15 cellular contexts compared by ENCODE assay signal in the genomic region with DNA sequence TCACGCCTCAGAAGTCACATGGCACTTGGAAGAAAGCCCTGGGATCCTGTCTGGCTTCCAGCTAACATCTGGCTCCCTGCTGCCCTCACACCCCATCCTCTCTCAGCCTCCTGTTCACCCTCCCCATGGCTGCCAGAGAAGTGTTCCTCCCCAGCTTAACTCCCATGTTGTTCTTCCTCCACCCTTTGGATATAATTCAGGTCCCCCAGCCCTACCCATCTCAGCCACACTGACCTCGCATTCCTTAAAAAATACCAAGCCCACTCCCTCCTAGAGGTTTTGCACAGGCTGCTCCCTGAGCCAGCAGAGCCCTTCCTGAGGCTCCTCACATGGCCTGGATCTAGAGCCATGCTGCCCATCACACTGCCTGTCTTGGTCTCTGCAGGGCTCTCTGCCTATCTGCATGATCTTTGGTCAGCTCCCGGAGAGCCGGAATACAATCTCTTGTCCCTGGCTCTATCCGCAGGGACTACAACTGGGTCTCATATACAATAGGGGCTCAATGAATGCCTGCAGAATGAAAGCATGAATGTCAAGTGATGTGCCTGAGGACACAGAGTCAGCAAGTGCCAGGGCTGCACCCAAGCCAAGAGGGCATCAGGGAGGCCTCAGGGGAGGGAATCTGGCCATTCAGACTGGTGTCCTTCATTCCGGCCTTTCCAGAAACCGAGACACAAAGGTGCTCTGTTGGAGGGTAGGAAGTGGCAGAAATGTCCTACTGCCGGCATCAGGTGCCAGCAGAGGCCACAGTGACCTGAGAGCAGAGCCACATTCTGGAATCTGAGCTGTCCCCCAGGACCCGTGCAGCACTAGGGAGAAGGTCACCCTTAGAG. TPM values are rescaled to one million over a fixed set of nuclear protein-coding genes. Genes with fewer than 3 reads are reported as not detected.
DNase-seq lines count a peak whose midpoint lies in the region; ATAC-seq lines count a peak whose summit lies in the region.
"Had no signal": no experiment of that assay in that cellular context is flagged by ENCODE, and none has a peak within 500 bp of the region (broad histone marks: within the 10 kb centered on the region; RNA-seq: fewer than 3 reads in every experiment).

No MANE protein-coding gene starts in this region.

- intact Hi-C loops in Right ventricle myocardium inferior (cut with DNase I) (no loop called here), cardiac septum (cut with DNase I) (loop anchor here (5.0 kb wide), 1 partner anchor 88 kb away; a partner anchor contains a TSS)

- WGBS in mesenchymal stem cell, result 79% methylated on average over 9 of the region's 9 CpGs
- WGBS in GM23248 (ENCODE audit: low coverage in 1 of 2, low lambda C conversion rate in 2 of 2, missing lambda C conversion rate in 2 of 2), 2 experiments, result 68 to 70% methylated on average over 9 of the region's 9 CpGs

- H3K9me2 ChIP-seq in GM23248 (ENCODE audit: insufficient read depth), result no peaks in the 10 kb centered on the region

- H3K4ac ChIP-seq in mesenchymal stem cell (ENCODE audit: low read depth in 1 of 2, low read length in 2 of 2), result no peak overlapping the region

- no peak overlapping the region for H2BK12ac ChIP-seq in mesenchymal stem cell (ENCODE audit: low read length in 2 of 2)

- H3K9me3 ChIP-seq in mesenchymal stem cell (ENCODE audit: control insufficient read depth, low read length), result no peaks in the 10 kb centered on the region
- H3K9me3 ChIP-seq in GM23248 (ENCODE audit: low read depth), result no peaks in the 10 kb centered on the region

- H4K20me1 ChIP-seq in GM23248 (ENCODE audit: insufficient read depth), result no peaks in the 10 kb centered on the region

- H4K8ac ChIP-seq in mesenchymal stem cell (ENCODE audit: low read length), result no peak overlapping the region

- H3K4me1 ChIP-seq in mesenchymal stem cell (ENCODE audit: control insufficient read depth, insufficient read depth, low read depth, low read length) (peaks cover 8% of the 10 kb centered on the region), GM23248 (ENCODE audit: insufficient read depth) (no peaks in the 10 kb centered on the region)

- H2BK15ac ChIP-seq in mesenchymal stem cell (ENCODE audit: low read depth, poor library complexity, severe bottlenecking), result no peak overlapping the region

- no peak overlapping the region for H2AK5ac ChIP-seq in mesenchymal stem cell (ENCODE audit: low read length, severe bottlenecking)

- H4K91ac ChIP-seq in mesenchymal stem cell (ENCODE audit: low read length), result peak overlapping the region; percentile 56

- no peaks in the 10 kb centered on the region for H3K79me1 ChIP-seq in mesenchymal stem cell (replicated peaks; ENCODE audit: low read length, poor library complexity, severe bottlenecking)

- H3K14ac ChIP-seq in mesenchymal stem cell (ENCODE audit: low read length in 2 of 2), result no peak overlapping the region

- H2AFZ ChIP-seq in mesenchymal stem cell (ENCODE audit: low read depth, low read length) (no peak overlapping the region), GM23248 (no peak overlapping the region)

- H3K27me3 ChIP-seq in mesenchymal stem cell (ENCODE audit: control insufficient read depth in 1 of 2, insufficient read depth in 1 of 2, low read length in 2 of 2) (no peaks in the 10 kb centered on the region), GM23248 (replicated peaks; ENCODE audit: insufficient read depth) (no peaks in the 10 kb centered on the region)

- H3K4me3 ChIP-seq in mesenchymal stem cell (ENCODE audit: insufficient read depth in 1 of 2, low read depth in 1 of 2, low read length in 2 of 2) (no peak overlapping the region), GM23248 (no peak overlapping the region)

- H3K18ac ChIP-seq in mesenchymal stem cell (ENCODE audit: low read depth in 1 of 2, low read length in 2 of 2), result peak overlapping the region in 1 of 2 experiments; percentile 2

- H3K27ac ChIP-seq in mesenchymal stem cell (ENCODE audit: low read length, poor library complexity, severe bottlenecking) (no peak overlapping the region), GM23248 (no peak overlapping the region)

- H2BK120ac ChIP-seq in mesenchymal stem cell (ENCODE audit: low read depth, low read length), result no peak overlapping the region

- H3K23ac ChIP-seq in mesenchymal stem cell (ENCODE audit: low read length in 2 of 2), result no peak overlapping the region

- H3K9ac ChIP-seq in mesenchymal stem cell (ENCODE audit: low read length), result no peak overlapping the region
- no peak overlapping the region for H3K9ac ChIP-seq in GM23248

- H3K4me2 ChIP-seq in mesenchymal stem cell (ENCODE audit: low read length, poor library complexity, severe bottlenecking) (no peak overlapping the region), GM23248 (ENCODE audit: unreplicated experiment) (no peak overlapping the region)

- in situ Hi-C loops in GM23248 (cut with MboI), result no loop called here

- H3F3A ChIP-seq in GM23248 (ENCODE audit: insufficient read depth), result no peaks in the 10 kb centered on the region

- no peaks in the 10 kb centered on the region for H3K36me3 ChIP-seq in mesenchymal stem cell (ENCODE audit: control insufficient read depth in 1 of 2, insufficient read depth in 2 of 2, low read depth in 1 of 2, low read length in 2 of 2)
- H3K36me3 ChIP-seq in GM23248 (ENCODE audit: low read depth), result no peaks in the 10 kb centered on the region

- ATAC-seq in Right ventricle myocardium inferior (peak; percentile 14), GM19023 (IDR thresholded peaks at IDR 0.05; ENCODE audit: unreplicated experiment) (no peak), GM19452 (IDR thresholded peaks at IDR 0.05; ENCODE audit: unreplicated experiment) (no peak)
- ATAC-seq: activated CD4-positive, CD25-positive, alpha-beta regulatory T cell treated with anti-CD3 and anti-CD28 coated beads, Interleukin-2, amount 50 U/mL, for 24 hours; activated naive CD8-positive, alpha-beta T cell treated with anti-CD3 and anti-CD28 coated beads, Interleukin-2, amount 50 U/mL, for 24 hours had no signal

- DNase-seq in Right ventricle myocardium inferior (ENCODE audit: missing footprints), result no peak
- DNase-seq in cardiac septum (ENCODE audit: low spot score), result no peak
- DNase-seq in epidermal melanocyte (ENCODE audit: insufficient read length, low spot score), result peak; percentile 41
- DNase-seq in mesenchymal stem cell, result no peak
- DNase-seq in GM23248, result no peak
- DNase-seq in stimulated activated naive CD4-positive, alpha-beta T cell treated with Interleukin-2 at 50 U/mL for 16 hours (lab: John Stamatoyannopoulos, UW), result no peak
- DNase-seq: activated naive CD8-positive, alpha-beta T cell treated with anti-CD3 and anti-CD28 coated beads, Interleukin-2, amount 50 U/mL, for 24 hours; activated T-cell treated with anti-CD3 and anti-CD28 coated beads, Interleukin-2, amount 50 U/mL, for 1 hour; cortex of kidney; KG1; NCI-H1436 treated with DMSO at 0.1 percent for 48 hours; NCI-H526 had no signal

- no peak overlapping the region for H2BK5ac ChIP-seq in mesenchymal stem cell (ENCODE audit: low read depth, low read length, poor library complexity, severe bottlenecking)

- H3K79me2 ChIP-seq in GM23248 (ENCODE audit: insufficient read depth), result peaks cover 8% of the 10 kb centered on the region

RNA-seq across cellular contexts. Expression of a gene that starts 3.8 kb away (rescaled TPM):
- 48.1 TPM for total RNA-seq in Right ventricle myocardium inferior
- 34.6 TPM for total RNA-seq in cardiac septum
- 359 TPM for polyA plus RNA-seq in mesenchymal stem cell (2013, experiment 1 of 2)
- polyA plus RNA-seq in mesenchymal stem cell (2013, experiment 2 of 2), result 363 TPM
- 239 and 256 TPM in 2 replicates for total RNA-seq in GM23248 (2014; rRNA removed; shearing (Covaris generic))
- 129 and 134 TPM in 2 replicates for polyA plus RNA-seq in GM23248 (2016; fragmentation: Nextera tagmentation; extraction: Ambion mirVana)
